In genomic region chr20:16399801-16400200, GRCh38 we compare ENCODE assay signal across 32 cellular contexts.
"Had no signal": no experiment of that assay in that cellular context is flagged by ENCODE, and none has a peak within 500 bp of the region (broad histone marks: within the 10 kb centered on the region; RNA-seq: fewer than 3 reads in every experiment).

No MANE protein-coding gene starts in this region.

- H3K9me3 ChIP-seq: adrenal gland, body of pancreas, breast epithelium had no signal

- H3K36me3 ChIP-seq: adrenal gland, brain microvascular endothelial cell, breast epithelium had no signal

- ATAC-seq: activated CD8-positive, alpha-beta T cell treated with anti-CD3 and anti-CD28 coated beads for 36 hours; activated naive CD4-positive, alpha-beta T cell treated with anti-CD3 and anti-CD28 coated beads, Interleukin-2, amount 50 U/mL, for 72 hours; activated T-cell treated with anti-CD3 and anti-CD28 coated beads, Interleukin-2, amount 50 U/mL, for 4 hours; activated T-cell treated with anti-CD3 and anti-CD28 coated beads, Interleukin-2, amount 50 U/mL, for 72 hours; activated T-helper 17 cell treated with anti-CD3 and anti-CD28 coated beads, Interleukin-2, amount 50 U/mL, for 72 hours; body of pancreas had no signal

- H3K4me3 ChIP-seq: adrenal gland, body of pancreas, breast epithelium had no signal

- DNase-seq: activated B cell treated with CpG ODN at 0.5 μM for 24 hours; activated CD4-positive, alpha-beta memory T cell treated with anti-CD3 and anti-CD28 coated beads for 36 hours; activated CD4-positive, alpha-beta T cell treated with anti-CD3 and anti-CD28 coated beads for 4 hours; activated CD4-positive, alpha-beta T cell treated with anti-CD3 and anti-CD28 coated beads, Interleukin-2, amount 10 ng/mL, durations not matched to agents 24 days and 14 days; activated CD4-positive, alpha-beta T cell treated with anti-CD3 and anti-CD28 coated beads, Interleukin-2, amount 50 U/mL, for 1 hour; activated CD4-positive, alpha-beta T cell treated with anti-CD3 and anti-CD28 coated beads, Interleukin-2, amount 50 U/mL, for 4 hours; activated CD4-positive, CD25-positive, alpha-beta regulatory T cell treated with anti-CD3 and anti-CD28 coated beads, Interleukin-2, amount 50 U/mL, for 72 hours; activated CD8-positive, alpha-beta memory T cell treated with anti-CD3 and anti-CD28 coated beads, Interleukin-2, amount 50 U/mL, for 4 hours; activated CD8-positive, alpha-beta T cell treated with anti-CD3 and anti-CD28 coated beads for 36 hours; activated effector memory CD4-positive, alpha-beta T cell treated with anti-CD3 and anti-CD28 coated beads, Interleukin-2, amount 50 U/mL, for 16 hours; activated gamma-delta T cell treated with Interleukin-2 at 50 U/mL for 16 hours; activated naive CD4-positive, alpha-beta T cell; activated naive CD4-positive, alpha-beta T cell treated with anti-CD3 and anti-CD28 coated beads for 36 hours; activated naive CD4-positive, alpha-beta T cell treated with anti-CD3 and anti-CD28 coated beads, Interleukin-2, amount 50 U/mL, for 16 hours; activated naive CD8-positive, alpha-beta T cell treated with anti-CD3 and anti-CD28 coated beads for 36 hours; activated T-cell treated with anti-CD3 and anti-CD28 coated beads for 4 hours; activated T-cell treated with anti-CD3 and anti-CD28 coated beads, Interleukin-2, amount 50 U/mL, for 1 hour; activated T-cell treated with anti-CD3 and anti-CD28 coated beads, Interleukin-2, amount 50 U/mL, for 4 hours; activated T-cell treated with anti-CD3 and anti-CD28 coated beads, Interleukin-2, amount 50 U/mL, for 72 hours; adrenal gland; amniotic stem cell; aorta; body of pancreas; brain microvascular endothelial cell; central memory CD4-positive, alpha-beta T cell; T-helper 1 cell; T-helper 2 cell; T-helper 9 cell had no signal

- H3K4me1 ChIP-seq: adrenal gland, breast epithelium had no signal

- H3K27me3 ChIP-seq: adrenal gland, body of pancreas, brain microvascular endothelial cell, breast epithelium had no signal

- H3K27ac ChIP-seq: adrenal gland, body of pancreas, brain microvascular endothelial cell, breast epithelium, VCaP had no signal
